In genomic region chr11:498297-499181, GRCh38 we compare ENCODE assay signal across 1 cellular context.
TF ChIP-seq lines count a peak whose summit lies in the region.

No MANE protein-coding gene starts in this region.

TF ChIP-seq in HCT116, 20 proteins besides CTCF, POLR2A, EP300 and RAD21:
- TF ChIP-seq EZH2 (IDR thresholded peaks at IDR 0.05) (no peak), EGR1 (IDR thresholded peaks at IDR 0.05; ENCODE audit: low read depth) (no peak), SP1 (IDR thresholded peaks at IDR 0.05; ENCODE audit: low read depth) (no peak)
